In the genomic region with DNA sequence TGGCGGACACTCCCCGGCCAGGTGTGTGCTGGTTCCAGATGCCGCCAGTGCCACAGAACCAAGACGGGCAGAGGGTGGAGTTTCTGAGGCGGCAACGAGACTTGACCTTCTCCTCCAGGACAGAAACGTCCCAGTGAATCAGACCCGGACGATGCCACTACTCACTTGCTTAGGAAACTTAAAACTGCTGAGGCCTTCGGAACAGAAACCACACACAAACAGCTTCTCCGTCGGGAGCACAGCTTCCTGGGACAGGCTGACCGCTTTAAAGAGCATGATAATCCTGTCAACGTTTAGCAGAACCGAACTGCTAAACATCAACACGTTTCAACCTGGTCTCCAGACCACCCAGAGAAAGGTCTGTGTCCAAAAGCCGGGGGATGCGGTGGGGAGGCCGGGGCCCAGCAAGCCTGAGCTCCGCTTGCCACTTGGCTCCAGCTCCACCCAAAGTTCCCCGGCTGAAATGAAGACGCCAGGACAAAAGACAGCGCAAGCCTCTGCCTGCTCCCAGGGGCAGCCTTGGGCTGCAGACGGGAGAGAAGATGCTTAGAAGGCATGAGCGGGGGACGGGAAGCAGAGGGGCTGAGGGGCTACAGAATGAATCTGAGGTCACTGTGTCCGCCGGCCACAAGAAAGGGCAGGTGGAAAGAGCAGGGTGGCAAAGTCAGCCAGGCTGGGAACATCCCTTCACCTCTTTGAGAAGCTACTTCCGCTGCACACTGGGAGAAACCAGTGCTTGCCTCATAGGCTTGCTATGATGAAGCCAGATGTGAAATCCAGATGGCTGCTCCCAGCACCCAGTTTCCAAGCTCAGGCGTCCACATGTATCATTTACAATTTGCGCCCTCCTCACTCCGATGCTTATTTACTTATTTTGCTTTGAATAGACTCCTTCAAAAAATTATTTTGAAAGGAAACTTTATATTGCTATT, we compare ENCODE assay signal across 13 cellular contexts.
DNase-seq lines count a peak whose midpoint lies in the region; ATAC-seq and TF ChIP-seq lines count a peak whose summit lies in the region.
"Had no signal": no experiment of that assay in that cellular context is flagged by ENCODE, and none has a peak within 500 bp of the region (broad histone marks: within the 10 kb centered on the region; RNA-seq: fewer than 3 reads in every experiment).

No MANE protein-coding gene starts in this region.

- H3K4me1 Mint-ChIP-seq in brain: peaks cover 70% of the 10 kb centered on the region

- H3K4me1 ChIP-seq in left ventricle myocardium inferior: peaks cover 47% of the 10 kb centered on the region

- no peaks in the 10 kb centered on the region for H3K36me3 ChIP-seq in left ventricle myocardium inferior
- H3K36me3 ChIP-seq: neutrophil had no signal

- peak overlapping the region; percentile 36 for H3K4me3 ChIP-seq in left ventricle myocardium inferior

- H3K4me3 Mint-ChIP-seq in brain: peak overlapping the region in 3 of 5 experiments; percentile 26 to 53 (median 51)
- H3K4me3 Mint-ChIP-seq: activated naive CD8-positive, alpha-beta T cell had no signal

- peaks cover 22% of the 10 kb centered on the region for H3K36me3 Mint-ChIP-seq in brain
- H3K36me3 Mint-ChIP-seq: activated naive CD8-positive, alpha-beta T cell had no signal

- ATAC-seq in sciatic nerve: peak; percentile 67
- ATAC-seq: HCT116 had no signal

- H3K9me3 ChIP-seq in left ventricle myocardium inferior (replicated peaks): no peaks in the 10 kb centered on the region
- H3K9me3 ChIP-seq: neutrophil had no signal

- no peaks in the 10 kb centered on the region for H3K9me3 Mint-ChIP-seq in brain

- H3K27me3 ChIP-seq in left ventricle myocardium inferior (ENCODE audit: low read depth): no peaks in the 10 kb centered on the region

- peak overlapping the region; percentile 79 for H3K27ac ChIP-seq in left ventricle myocardium inferior (replicated peaks)
- H3K27ac ChIP-seq: neutrophil had no signal

- TF ChIP-seq CTCF in brain (conservative IDR thresholded peaks at IDR 0.05) (no peak), left ventricle myocardium inferior (IDR thresholded peaks at IDR 0.05; ENCODE audit: borderline replicate concordance) (no peak)

- intact Hi-C loops in left ventricle myocardium inferior (cut with micrococcal nuclease): no loop called here
- intact Hi-C loops in sciatic nerve (cut with DNase I): no loop called here

- H3K27me3 Mint-ChIP-seq in brain: no peaks in the 10 kb centered on the region

- peak overlapping the region in 4 of 5 experiments; percentile 35 to 90 (median 56) for H3K27ac Mint-ChIP-seq in brain
- H3K27ac Mint-ChIP-seq: activated naive CD8-positive, alpha-beta T cell had no signal

- DNase-seq in GM03348 (ENCODE audit: low spot score) (peak; percentile 72), left ventricle myocardium inferior (peak; percentile 29), sciatic nerve (ENCODE audit: low spot score) (no peak), NCI-H128 (lab: John Stamatoyannopoulos, UW; ENCODE audit: unreplicated experiment) (no peak), NOMO-1 (lab: John Stamatoyannopoulos, UW; ENCODE audit: unreplicated experiment in 2 of 2) (no peak), NCI-H526 (lab: John Stamatoyannopoulos, UW) (no peak), SIG-M5 (lab: John Stamatoyannopoulos, UW) (no peak)
- DNase-seq: activated CD4-positive, alpha-beta T cell treated with anti-CD3 and anti-CD28 coated beads for 48 hours; NCI-H1417 treated with DMSO at 0.1 percent for 48 hours had no signal

Comparison
In these comparisons a context has a peak if more than half of its experiments do, and no peak if none do; other contexts are left out.
1. DNase-seq: peak in GM03348 (single experiment) and left ventricle myocardium inferior (single experiment); none in sciatic nerve (single experiment), NCI-H128 (single experiment), NOMO-1 (0 of 2), NCI-H526 (0 of 2) and SIG-M5 (single experiment).